ENCODE assay signal across 1 cellular context in the genomic region with DNA sequence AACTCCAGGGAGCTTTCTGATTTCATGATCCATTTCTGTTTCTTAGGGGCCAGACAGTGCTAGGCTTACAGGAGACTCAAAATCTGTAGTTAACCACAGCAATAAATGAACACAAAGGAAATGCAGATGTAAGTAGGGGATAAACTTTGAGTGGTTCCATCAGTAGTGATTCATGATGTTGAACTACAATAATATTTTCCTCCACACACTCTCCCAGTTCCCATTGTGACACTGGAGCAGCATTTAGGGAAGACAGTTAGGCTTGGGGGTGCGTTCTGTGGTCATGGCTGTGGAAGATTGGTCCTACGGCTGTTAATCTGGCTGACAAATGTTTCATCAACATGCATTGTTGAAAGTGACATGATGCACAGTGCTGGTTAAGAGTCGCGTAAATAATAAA.
TF ChIP-seq lines count a peak whose summit lies in the region.

No MANE protein-coding gene starts in this region.

TF ChIP-seq in H1, 55 proteins besides CTCF, POLR2A, EP300 and RAD21 (continued from another document):
- TF ChIP-seq, protein P1, sequence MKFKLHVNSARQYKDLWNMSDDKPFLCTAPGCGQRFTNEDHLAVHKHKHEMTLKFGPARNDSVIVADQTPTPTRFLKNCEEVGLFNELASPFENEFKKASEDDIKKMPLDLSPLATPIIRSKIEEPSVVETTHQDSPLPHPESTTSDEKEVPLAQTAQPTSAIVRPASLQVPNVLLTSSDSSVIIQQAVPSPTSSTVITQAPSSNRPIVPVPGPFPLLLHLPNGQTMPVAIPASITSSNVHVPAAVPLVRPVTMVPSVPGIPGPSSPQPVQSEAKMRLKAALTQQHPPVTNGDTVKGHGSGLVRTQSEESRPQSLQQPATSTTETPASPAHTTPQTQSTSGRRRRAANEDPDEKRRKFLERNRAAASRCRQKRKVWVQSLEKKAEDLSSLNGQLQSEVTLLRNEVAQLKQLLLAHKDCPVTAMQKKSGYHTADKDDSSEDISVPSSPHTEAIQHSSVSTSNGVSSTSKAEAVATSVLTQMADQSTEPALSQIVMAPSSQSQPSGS (IDR thresholded peaks at IDR 0.05; ENCODE audit: low read length): no peak
- TF ChIP-seq, protein P2, sequence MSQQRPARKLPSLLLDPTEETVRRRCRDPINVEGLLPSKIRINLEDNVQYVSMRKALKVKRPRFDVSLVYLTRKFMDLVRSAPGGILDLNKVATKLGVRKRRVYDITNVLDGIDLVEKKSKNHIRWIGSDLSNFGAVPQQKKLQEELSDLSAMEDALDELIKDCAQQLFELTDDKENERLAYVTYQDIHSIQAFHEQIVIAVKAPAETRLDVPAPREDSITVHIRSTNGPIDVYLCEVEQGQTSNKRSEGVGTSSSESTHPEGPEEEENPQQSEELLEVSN (IDR thresholded peaks at IDR 0.05): no peak
- no peak for TF ChIP-seq GTF2F1 (IDR thresholded peaks at IDR 0.05; ENCODE audit: borderline replicate concordance, low read depth, low read length)
- TF ChIP-seq ZNF274 (IDR thresholded peaks at IDR 0.05; ENCODE audit: borderline replicate concordance, extremely low read depth, low read length): no peak
- no peak for TF ChIP-seq TBP (IDR thresholded peaks at IDR 0.05; ENCODE audit: low read depth, low read length)
- TF ChIP-seq, protein P3, sequence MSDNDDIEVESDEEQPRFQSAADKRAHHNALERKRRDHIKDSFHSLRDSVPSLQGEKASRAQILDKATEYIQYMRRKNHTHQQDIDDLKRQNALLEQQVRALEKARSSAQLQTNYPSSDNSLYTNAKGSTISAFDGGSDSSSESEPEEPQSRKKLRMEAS (IDR thresholded peaks at IDR 0.05): no peak
- TF ChIP-seq TAF1 (IDR thresholded peaks at IDR 0.05; ENCODE audit: low read depth, low read length): no peak
- TF ChIP-seq EGR1 (IDR thresholded peaks at IDR 0.05; ENCODE audit: borderline replicate concordance, low read depth, low read length): no peak
- TF ChIP-seq KDM1A (IDR thresholded peaks at IDR 0.05; ENCODE audit: borderline replicate concordance, low read length): no peak
